Comparison of ENCODE assay signal across 10 cellular contexts in genomic region chr12:120760349-120761245, GRCh38. TPM values are rescaled to one million over a fixed set of nuclear protein-coding genes. Genes with fewer than 3 reads are reported as not detected.
DNase-seq lines count a peak whose midpoint lies in the region; ATAC-seq and TF ChIP-seq lines count a peak whose summit lies in the region.
"Had no signal": no experiment of that assay in that cellular context is flagged by ENCODE, and none has a peak within 500 bp of the region (broad histone marks: within the 10 kb centered on the region; RNA-seq: fewer than 3 reads in every experiment).

No MANE protein-coding gene starts in this region.

- CTCF ChIA-PET in T-cell (lab: Charles Lee) = no interaction called here

- no peak overlapping the region for H4K91ac ChIP-seq in neuronal stem cell (ENCODE audit: low read depth, low read length, poor library complexity)

- H3K36me3 ChIP-seq in GM23338 (ENCODE audit: insufficient read depth) (peaks cover 3% of the 10 kb centered on the region; the same call in 1 of the 2 replicates), endodermal cell (ENCODE audit: control insufficient read depth, insufficient read depth, low read length) (peaks cover 31% of the 10 kb centered on the region), neuronal stem cell (replicated peaks in 1 of 2; ENCODE audit: control insufficient read depth in 2 of 2, insufficient read depth in 2 of 2, low read length in 2 of 2) (peaks cover 8 to 59% of the 10 kb centered on the region in 2 donors)

- H3K9ac ChIP-seq in endodermal cell (ENCODE audit: extremely low read depth, low read length, poor library complexity, severe bottlenecking) (no peak overlapping the region), neuronal stem cell (ENCODE audit: low read depth, low read length, poor library complexity) (no peak overlapping the region)

- H3K23ac ChIP-seq in neuronal stem cell (ENCODE audit: low read depth, low read length, poor library complexity) = peak overlapping the region; percentile 32

- peaks cover 6% of the 10 kb centered on the region for H3K27me3 Mint-ChIP-seq in GM23338 (ENCODE audit: insufficient read depth, low read depth, poor library complexity)
- H3K27me3 Mint-ChIP-seq in T-cell = no peaks in the 10 kb centered on the region
- no peaks in the 10 kb centered on the region for H3K27me3 Mint-ChIP-seq in endodermal cell (ENCODE audit: insufficient read depth)

- H3K36me3 Mint-ChIP-seq in GM23338 (ENCODE audit: low read depth) = peaks cover 29% of the 10 kb centered on the region
- H3K36me3 Mint-ChIP-seq in T-cell = peaks cover 39% of the 10 kb centered on the region
- peaks cover 36% of the 10 kb centered on the region for H3K36me3 Mint-ChIP-seq in endodermal cell (ENCODE audit: low read depth)

- POLR2A ChIA-PET in T-cell (lab: Charles Lee) = no interaction called here

- H3K4me3 Mint-ChIP-seq in GM23338 (no peak overlapping the region), T-cell (peak overlapping the region; percentile 19 to 53 (median 45)), endodermal cell (no peak overlapping the region)

- H3K18ac ChIP-seq in neuronal stem cell (ENCODE audit: low read length) = no peak overlapping the region

- no peak overlapping the region for H2AK5ac ChIP-seq in neuronal stem cell (ENCODE audit: low read depth, low read length)

- H3K27me3 ChIP-seq in GM23338 (ENCODE audit: insufficient read depth) (no peaks in the 10 kb centered on the region), endodermal cell (ENCODE audit: control insufficient read depth, insufficient read depth, low read length, poor library complexity, severe bottlenecking) (no peaks in the 10 kb centered on the region), neuronal stem cell (ENCODE audit: control insufficient read depth in 3 of 3, insufficient read depth in 3 of 3, low read depth in 1 of 3, low read length in 3 of 3) (no peaks in the 10 kb centered on the region)
- H3K27me3 ChIP-seq: neutrophil had no signal

- no peaks in the 10 kb centered on the region for H3K79me2 ChIP-seq in GM23338 (replicated peaks; ENCODE audit: insufficient read depth)

- TF ChIP-seq CTCF in GM23338 (conservative IDR thresholded peaks at IDR 0.05; ENCODE audit: low read depth in 2 of 2) (0 out of 4 replicates have a peak, but pooled peaks of 1 of the 2 experiments have one; percentile 3), endodermal cell (conservative IDR thresholded peaks at IDR 0.05) (peak; percentile 16)

- H2BK15ac ChIP-seq in neuronal stem cell (ENCODE audit: low read length) = no peak overlapping the region

- no peak overlapping the region for H2BK12ac ChIP-seq in neuronal stem cell (ENCODE audit: low read length)

- H2BK5ac ChIP-seq in neuronal stem cell (ENCODE audit: low read length) = peak overlapping the region; percentile 2

- H3K4me3 ChIP-seq in GM23338 = no peak overlapping the region
- no peak overlapping the region for H3K4me3 ChIP-seq in endodermal cell (ENCODE audit: low read length)
- no peak overlapping the region for H3K4me3 ChIP-seq in neuronal stem cell (ENCODE audit: low read length in 2 of 2)

- H4K20me1 ChIP-seq in GM23338 (replicated peaks; ENCODE audit: insufficient read depth) = no peaks in the 10 kb centered on the region

- H2AFZ ChIP-seq in GM23338 = no peak overlapping the region
- H2AFZ ChIP-seq in neuronal stem cell (ENCODE audit: low read length) = no peak overlapping the region

- no peaks in the 10 kb centered on the region for H3K9me2 ChIP-seq in GM23338 (ENCODE audit: insufficient read depth)

- no peak overlapping the region for H3K14ac ChIP-seq in neuronal stem cell (ENCODE audit: low read length)

- H3K4ac ChIP-seq in neuronal stem cell (ENCODE audit: low read length) = no peak overlapping the region

- no peaks in the 10 kb centered on the region for H3F3A ChIP-seq in GM23338 (replicated peaks; ENCODE audit: low read depth)

- no peak overlapping the region for H4K8ac ChIP-seq in neuronal stem cell (ENCODE audit: low read depth, low read length)

- no peak overlapping the region for H3K27ac ChIP-seq in GM23338 (ENCODE audit: low read depth)
- peak overlapping the region; percentile 84 for H3K27ac ChIP-seq in endodermal cell (ENCODE audit: low read depth, low read length)
- H3K27ac ChIP-seq in neuronal stem cell (replicated peaks; ENCODE audit: low read length) = no peak overlapping the region
- H3K27ac ChIP-seq: neutrophil had no signal

- H3K4me1 ChIP-seq in GM23338 (ENCODE audit: insufficient read depth) = peaks cover 5% of the 10 kb centered on the region; the same call in 1 of the 2 replicates
- H3K4me1 ChIP-seq in endodermal cell (ENCODE audit: control insufficient read depth, insufficient read depth, low read length) = no peaks in the 10 kb centered on the region
- H3K4me1 ChIP-seq in neuronal stem cell (ENCODE audit: control insufficient read depth in 2 of 2, insufficient read depth in 1 of 2, low read depth in 1 of 2, low read length in 2 of 2) = peaks cover 5 to 9% of the 10 kb centered on the region in 2 donors

- H3K9me3 ChIP-seq in endodermal cell (ENCODE audit: control insufficient read depth, low read length) = peaks cover under 1% of the 10 kb centered on the region
- no peaks in the 10 kb centered on the region for H3K9me3 ChIP-seq in neuronal stem cell (replicated peaks in 1 of 2; ENCODE audit: control insufficient read depth in 2 of 2, insufficient read depth in 1 of 2, low read depth in 1 of 2, low read length in 2 of 2)
- H3K9me3 ChIP-seq: neutrophil had no signal

- no peak overlapping the region for H2BK120ac ChIP-seq in neuronal stem cell (ENCODE audit: low read depth, low read length)

- no peak for ATAC-seq in GM23338
- ATAC-seq in T-cell (replicated peaks in 1 of 4) = peak; percentile 50 to 84 (median 72)
- no peak for ATAC-seq in HG02840 (IDR thresholded peaks at IDR 0.05; ENCODE audit: low FRiP score, unreplicated experiment)
- ATAC-seq in GM18868 (IDR thresholded peaks at IDR 0.05; ENCODE audit: unreplicated experiment) = no peak

- no peaks in the 10 kb centered on the region for H3K9me3 Mint-ChIP-seq in GM23338
- H3K9me3 Mint-ChIP-seq in T-cell = peaks cover 0 to under 1% (median 0%) of the 10 kb centered on the region in 3 donors
- peaks cover 1% of the 10 kb centered on the region for H3K9me3 Mint-ChIP-seq in endodermal cell

- DNase-seq in GM23338 (ENCODE audit: low spot score) (no peak), T-cell (peak in 28 of 34 experiments; percentile 8 to 63 (median 21)), endodermal cell (no peak), neuronal stem cell (ENCODE audit: low spot score) (no peak), putamen (ENCODE audit: low spot score) (no peak), EL (no peak)
- DNase-seq: hippocampal formation had no signal

- H3K4me2 ChIP-seq in GM23338 (no peak overlapping the region), neuronal stem cell (ENCODE audit: insufficient read depth, low read length, poor library complexity, severe bottlenecking) (no peak overlapping the region)

- H3K4me1 Mint-ChIP-seq in GM23338 (peaks cover 22% of the 10 kb centered on the region), T-cell (peaks cover 18 to 27% (median 20%) of the 10 kb centered on the region in 3 donors), endodermal cell (peaks cover 6% of the 10 kb centered on the region)

- no peaks in the 10 kb centered on the region for H3K79me1 ChIP-seq in neuronal stem cell (ENCODE audit: low read depth, low read length)

- H3K27ac Mint-ChIP-seq in GM23338 (peak overlapping the region; percentile 58; the same call in 1 of the 2 replicates), T-cell (peak overlapping the region; percentile 83 to 92), endodermal cell (no peak overlapping the region)

- WGBS in endodermal cell (ENCODE audit: insufficient coverage in 1 of 2, insufficient read length in 1 of 2), 2 experiments = 85 to 86% methylated on average over 18 to 20 of the region's 20 CpGs
- WGBS in neuronal stem cell (ENCODE audit: extremely low coverage in 2 of 2, insufficient read length in 2 of 2, insufficient replicate concordance in 1 of 2), 2 donors = no CpG with 5 or more reads among the region's 20 CpGs

TF ChIP-seq in GM23338, 12 proteins besides CTCF, POLR2A, EP300 and RAD21:
- TF ChIP-seq ZNF114 (CRISPR knock-in tag; IDR thresholded peaks at IDR 0.05) = no peak
- TF ChIP-seq CREB1 (CRISPR knock-in tag; IDR thresholded peaks at IDR 0.05; ENCODE audit: low read depth) = no peak
TF ChIP-seq in GM23338: peak in this region for 0.

RNA-seq across cellular contexts. Expression of gene ACADS, which starts 35.0 kb away (rescaled TPM):
- total RNA-seq in GM23338 (2014; rRNA removed; shearing (Covaris generic)) = 5.7 and 7.7 TPM in 2 replicates
- polyA plus RNA-seq in GM23338 (2016; fragmentation: Nextera tagmentation; extraction: Ambion mirVana) = 3.1 and 4.2 TPM in 2 replicates
- total RNA-seq in T-cell (10 to 100 TPM in 4 of 5 donors, 1 to 10 TPM in 1; 7.5 to 22.5 (median 20.4) TPM), endodermal cell (1 to 10 TPM; 8.0 to 9.2 TPM)
- polyA plus RNA-seq in endodermal cell (2013, experiment 1 of 2) = 6.9 TPM
- polyA plus RNA-seq in endodermal cell (2013, experiment 2 of 2) = 5.5 TPM
- 2.0 TPM for polyA plus RNA-seq in neuronal stem cell (2013, experiment 1 of 2)
- polyA plus RNA-seq in neuronal stem cell (2013, experiment 2 of 2) = 2.2 TPM

RNA-seq across cellular contexts. Expression of gene UNC119B, which starts 50.3 kb away (rescaled TPM):
- 48.2 and 51.3 TPM in 2 replicates for total RNA-seq in GM23338 (2014; rRNA removed; shearing (Covaris generic))
- 9.9 and 11.7 TPM in 2 replicates for polyA plus RNA-seq in GM23338 (2016; fragmentation: Nextera tagmentation; extraction: Ambion mirVana)
- total RNA-seq in T-cell (10 to 100 TPM; 14.3 to 26.1 (median 22.6) TPM), endodermal cell (10 to 100 TPM; 52.8 to 60.7 TPM)
- polyA plus RNA-seq in endodermal cell (2013, experiment 1 of 2) = 51.5 TPM
- polyA plus RNA-seq in endodermal cell (2013, experiment 2 of 2) = 48.1 TPM
- 41.3 TPM for polyA plus RNA-seq in neuronal stem cell (2013, experiment 1 of 2)
- 43.0 TPM for polyA plus RNA-seq in neuronal stem cell (2013, experiment 2 of 2)

Comparison
In these comparisons a context has a peak if more than half of its experiments do, and no peak if none do; other contexts are left out.
1. ATAC-seq: peak in T-cell (4 of 4); none in GM23338 (single experiment), HG02840 (single experiment) and GM18868 (single experiment).
2. DNase-seq: peak in T-cell (28 of 34); none in GM23338 (single experiment), endodermal cell (single experiment), neuronal stem cell (single experiment), putamen (single experiment) and EL (single experiment).
3. H3K4me3 Mint-ChIP-seq: peak in T-cell (3 of 3); none in GM23338 (single experiment) and endodermal cell (single experiment).